Comparison of ENCODE assay signal across 12 cellular contexts in genomic region chr21:45549670-45550463, GRCh38. TPM values are rescaled to one million over a fixed set of nuclear protein-coding genes. Genes with fewer than 3 reads are reported as not detected.
A peak's percentile ranks its signal among the peaks of the same experiment; 100 is the strongest.
DNase-seq lines count a peak whose midpoint lies in the region; ATAC-seq, FAIRE-seq and TF ChIP-seq lines count a peak whose summit lies in the region.
"Had no signal": no experiment of that assay in that cellular context is flagged by ENCODE, and none has a peak within 500 bp of the region (broad histone marks: within the 10 kb centered on the region; RNA-seq: fewer than 3 reads in every experiment).

No MANE protein-coding gene starts in this region.

- peak overlapping the region in 2 of 4 donors; percentile 68 to 86 for H3K4me3 Mint-ChIP-seq in CD4-positive, CD25-positive, alpha-beta regulatory T cell
- H3K4me3 Mint-ChIP-seq in T-cell = peak overlapping the region in 2 of 3 donors; percentile 60 to 87

- H3K27me3 Mint-ChIP-seq in CD4-positive, CD25-positive, alpha-beta regulatory T cell = no peaks in the 10 kb centered on the region
- H3K27me3 Mint-ChIP-seq in T-cell = no peaks in the 10 kb centered on the region

- no peak overlapping the region for H3K18ac ChIP-seq in mesenchymal stem cell (ENCODE audit: low read depth in 1 of 2, low read length in 2 of 2)

- H3K4me1 Mint-ChIP-seq in CD4-positive, CD25-positive, alpha-beta regulatory T cell = peaks cover 8 to 42% (median 26%) of the 10 kb centered on the region in 4 donors
- peaks cover 34 to 43% (median 38%) of the 10 kb centered on the region in 3 donors for H3K4me1 Mint-ChIP-seq in T-cell

- intact Hi-C loops in PC-9 (cut with micrococcal nuclease; ENCODE audit: unreplicated experiment) = loop anchor here (5.0 kb wide), 1 partner anchor 38 kb away; no protein-coding TSS in a partner anchor

- peak overlapping the region; percentile 38 for H3K4me3 ChIP-seq in CD4-positive, CD25-positive, alpha-beta regulatory T cell (ENCODE audit: low read depth, low read length)
- H3K4me3 ChIP-seq in mesenchymal stem cell (ENCODE audit: insufficient read depth in 1 of 2, low read depth in 1 of 2, low read length in 2 of 2) (no peak overlapping the region), PC-9 (no peak overlapping the region)

- H3K14ac ChIP-seq in mesenchymal stem cell (ENCODE audit: low read length in 2 of 2) = no peak overlapping the region

- peak overlapping the region; percentile 20 for H2BK15ac ChIP-seq in mesenchymal stem cell (ENCODE audit: low read depth, poor library complexity, severe bottlenecking)

- H2BK5ac ChIP-seq in mesenchymal stem cell (ENCODE audit: low read depth, low read length, poor library complexity, severe bottlenecking) = no peak overlapping the region

- H3K36me3 ChIP-seq in CD4-positive, CD25-positive, alpha-beta regulatory T cell (ENCODE audit: control insufficient read depth, insufficient read depth, low read length) = no peaks in the 10 kb centered on the region
- H3K36me3 ChIP-seq in mesenchymal stem cell (ENCODE audit: control insufficient read depth in 1 of 2, insufficient read depth in 2 of 2, low read depth in 1 of 2, low read length in 2 of 2) = no peaks in the 10 kb centered on the region
- no peaks in the 10 kb centered on the region for H3K36me3 ChIP-seq in PC-9 (ENCODE audit: low read depth)

- no peaks in the 10 kb centered on the region for H3F3A ChIP-seq in PC-9 (ENCODE audit: insufficient read depth, low read depth)

- no peak overlapping the region for H2AK5ac ChIP-seq in mesenchymal stem cell (ENCODE audit: low read length, severe bottlenecking)

- H3K4me2 ChIP-seq in mesenchymal stem cell (ENCODE audit: low read length, poor library complexity, severe bottlenecking) = no peak overlapping the region
- no peak overlapping the region for H3K4me2 ChIP-seq in PC-9

- WGBS in mesenchymal stem cell = 96% methylated on average over 11 of the region's 15 CpGs

- H2BK12ac ChIP-seq in mesenchymal stem cell (ENCODE audit: low read length in 2 of 2) = no peak overlapping the region

- TF ChIP-seq POLR2A in GM12892 (IDR thresholded peaks at IDR 0.05; ENCODE audit: low read depth, low read length) = no peak

- H4K91ac ChIP-seq in mesenchymal stem cell (ENCODE audit: low read length) = no peak overlapping the region

- H3K36me3 Mint-ChIP-seq in CD4-positive, CD25-positive, alpha-beta regulatory T cell = no peaks in the 10 kb centered on the region
- no peaks in the 10 kb centered on the region for H3K36me3 Mint-ChIP-seq in T-cell

- no peaks in the 10 kb centered on the region for H3K9me2 ChIP-seq in PC-9 (ENCODE audit: insufficient read depth)

- peak; percentile 96 for FAIRE-seq in GM12892 (lab: Jason Lieb, UNC)
- FAIRE-seq: G401.6 had no signal

- no peaks in the 10 kb centered on the region for H3K79me2 ChIP-seq in PC-9 (ENCODE audit: low read depth)

- TF ChIP-seq CTCF in PC-9 (conservative IDR thresholded peaks at IDR 0.05) = no peak

- no peak overlapping the region for H3K4ac ChIP-seq in mesenchymal stem cell (ENCODE audit: low read depth in 1 of 2, low read length in 2 of 2)

- H2BK120ac ChIP-seq in mesenchymal stem cell (ENCODE audit: low read depth, low read length) = no peak overlapping the region

- no peaks in the 10 kb centered on the region for H3K79me1 ChIP-seq in mesenchymal stem cell (replicated peaks; ENCODE audit: low read length, poor library complexity, severe bottlenecking)

- no peaks in the 10 kb centered on the region for H3K27me3 ChIP-seq in CD4-positive, CD25-positive, alpha-beta regulatory T cell (ENCODE audit: control insufficient read depth, insufficient read depth, low read length)
- peaks cover 0 to 24% of the 10 kb centered on the region in 2 experiments for H3K27me3 ChIP-seq in mesenchymal stem cell (ENCODE audit: control insufficient read depth in 1 of 2, insufficient read depth in 1 of 2, low read length in 2 of 2)
- no peaks in the 10 kb centered on the region for H3K27me3 ChIP-seq in PC-9 (ENCODE audit: insufficient read depth, low read depth)

- CTCF ChIA-PET in T-cell (lab: Charles Lee) (no interaction called here), PC-9 (lab: Charles Lee) (interaction anchor here (0.5 kb wide), 1 partner anchor 600 kb away, joined by 4 read pairs; no protein-coding TSS in a partner anchor)

- no peak for ATAC-seq in CD4-positive, CD25-positive, alpha-beta regulatory T cell (ENCODE audit: low read depth in 2 of 2)
- ATAC-seq in T-cell (replicated peaks in 1 of 4) = no peak
- ATAC-seq in HG02642 (IDR thresholded peaks at IDR 0.05; ENCODE audit: poor library complexity, unreplicated experiment) = no peak
- no peak for ATAC-seq in GM21390 (IDR thresholded peaks at IDR 0.05; ENCODE audit: unreplicated experiment)

- peaks cover 38% of the 10 kb centered on the region for H3K4me1 ChIP-seq in CD4-positive, CD25-positive, alpha-beta regulatory T cell (ENCODE audit: control insufficient read depth, insufficient read depth, low read length, poor library complexity, severe bottlenecking)
- H3K4me1 ChIP-seq in mesenchymal stem cell (ENCODE audit: control insufficient read depth, insufficient read depth, low read depth, low read length) = peaks cover 10% of the 10 kb centered on the region
- H3K4me1 ChIP-seq in PC-9 (replicated peaks; ENCODE audit: insufficient read depth) = peaks cover 11% of the 10 kb centered on the region

- BruUV-seq in PC-9 (replicated peaks; lab: Mats Ljungman, UMichigan) = no TSS peak

- no peak overlapping the region for H3K9ac ChIP-seq in mesenchymal stem cell (ENCODE audit: low read length)

- no peak overlapping the region for H4K8ac ChIP-seq in mesenchymal stem cell (ENCODE audit: low read length)

- no peak for DNase-seq in CD4-positive, CD25-positive, alpha-beta regulatory T cell
- peak; percentile 66 for DNase-seq in GM12892 (ENCODE audit: insufficient read length)
- no peak for DNase-seq in T-cell
- no peak for DNase-seq in mesenchymal stem cell
- no peak for DNase-seq in HuH-7.5 (ENCODE audit: low spot score)
- DNase-seq in PC-9 = no peak
- DNase-seq: anterior cingulate cortex, glutamatergic neuron, NCI-H1092 treated with DMSO at 0.1 percent for 48 hours had no signal

- no peaks in the 10 kb centered on the region for H3K9me3 ChIP-seq in CD4-positive, CD25-positive, alpha-beta regulatory T cell (ENCODE audit: control insufficient read depth in 2 of 2, low read length in 2 of 2)
- H3K9me3 ChIP-seq in mesenchymal stem cell (ENCODE audit: control insufficient read depth, low read length) (no peaks in the 10 kb centered on the region), PC-9 (ENCODE audit: insufficient read depth, low read depth) (no peaks in the 10 kb centered on the region)

- POLR2A ChIA-PET in T-cell (lab: Charles Lee) (no interaction called here), PC-9 (lab: Charles Lee; ENCODE audit: unreplicated experiment) (no interaction called here)

- H3K23ac ChIP-seq in mesenchymal stem cell (ENCODE audit: low read length in 2 of 2) = no peak overlapping the region

- peak overlapping the region in 1 of 3 donors; percentile 49 for H3K27ac Mint-ChIP-seq in CD4-positive, CD25-positive, alpha-beta regulatory T cell
- H3K27ac Mint-ChIP-seq in T-cell = peak overlapping the region; percentile 87 to 88

- H2AFZ ChIP-seq in mesenchymal stem cell (ENCODE audit: low read depth, low read length) = no peak overlapping the region
- H2AFZ ChIP-seq in PC-9 = no peak overlapping the region

- H3K9me3 Mint-ChIP-seq in CD4-positive, CD25-positive, alpha-beta regulatory T cell = no peaks in the 10 kb centered on the region
- no peaks in the 10 kb centered on the region for H3K9me3 Mint-ChIP-seq in T-cell

- no peaks in the 10 kb centered on the region for H4K20me1 ChIP-seq in PC-9 (ENCODE audit: insufficient read depth)

- H3K27ac ChIP-seq in CD4-positive, CD25-positive, alpha-beta regulatory T cell (ENCODE audit: insufficient read depth, low read length, poor library complexity, severe bottlenecking) = peak overlapping the region; percentile 47
- no peak overlapping the region for H3K27ac ChIP-seq in mesenchymal stem cell (ENCODE audit: low read length, poor library complexity, severe bottlenecking)
- H3K27ac ChIP-seq in PC-9 = no peak overlapping the region

RNA-seq across cellular contexts. Expression of gene SLC19A1, which starts 7.6 kb away (rescaled TPM):
- 10.8 TPM for total RNA-seq in CD4-positive, CD25-positive, alpha-beta regulatory T cell
- 1 to 10 TPM; 4.7 to 6.8 (median 5.0) TPM for polyA plus RNA-seq in CD4-positive, CD25-positive, alpha-beta regulatory T cell
- polyA plus RNA-seq in GM12892 (2012; ENCODE audit: missing spikeins) = 5.6 TPM
- total RNA-seq in T-cell (10 to 100 TPM; 10.4 to 19.2 (median 16.4) TPM), PC-9 (2021) (22.6 and 25.0 TPM in 2 replicates)
- 7.5 TPM for polyA plus RNA-seq in mesenchymal stem cell (2013, experiment 1 of 2)
- 6.8 TPM for polyA plus RNA-seq in mesenchymal stem cell (2013, experiment 2 of 2)
